Comparison of ENCODE assay signal across 23 cellular contexts in the genomic region with DNA sequence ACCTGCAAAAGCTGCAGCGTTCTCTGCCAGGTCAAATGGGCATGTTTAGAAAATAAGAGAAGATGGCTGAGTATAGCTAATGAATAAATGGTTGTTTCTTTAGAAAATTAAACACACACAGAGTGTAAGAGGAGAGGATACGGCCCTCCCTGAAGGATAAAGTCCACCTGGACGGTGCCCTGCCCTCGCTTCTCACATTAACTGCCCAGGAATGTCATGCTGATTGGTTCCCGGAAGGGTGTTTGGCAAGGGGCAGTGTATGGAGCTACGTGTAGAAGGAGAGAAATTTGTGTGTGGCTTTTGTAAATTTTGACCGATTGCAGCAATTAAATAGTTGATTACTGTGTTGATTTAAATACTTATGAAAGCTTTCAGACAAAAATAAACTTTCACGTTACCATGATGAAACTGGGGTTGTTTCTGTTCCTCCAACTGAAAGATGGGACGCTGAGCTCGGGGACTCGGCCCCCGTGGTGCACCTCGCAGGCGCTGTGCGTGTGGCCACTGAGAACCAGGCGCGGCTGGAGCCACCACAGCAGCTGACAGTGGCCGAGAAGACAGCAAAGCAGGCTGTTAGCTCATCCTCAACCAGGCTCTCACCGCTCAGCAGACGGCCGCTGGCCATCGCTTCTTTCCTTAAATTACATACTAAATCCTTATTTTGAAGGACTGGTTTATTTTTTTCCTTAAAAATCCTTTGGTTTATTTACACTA. TPM values are rescaled to one million over a fixed set of nuclear protein-coding genes. Genes with fewer than 3 reads are reported as not detected.
DNase-seq lines count a peak whose midpoint lies in the region; ATAC-seq and TF ChIP-seq lines count a peak whose summit lies in the region.
"Had no signal": no experiment of that assay in that cellular context is flagged by ENCODE, and none has a peak within 500 bp of the region (broad histone marks: within the 10 kb centered on the region; RNA-seq: fewer than 3 reads in every experiment).

No MANE protein-coding gene starts in this region.

- CTCF ChIA-PET in Calu3 (lab: Charles Lee) = interaction anchor here (0.5 to 0.6 kb wide), 3 partner anchors 67 to 587 kb away, joined by 3 to 14 read pairs (median 5); no protein-coding TSS in a partner anchor

- TF ChIP-seq CTCF in Calu3 (IDR thresholded peaks at IDR 0.05; ENCODE audit: unreplicated experiment) = no peak
- no peak for TF ChIP-seq CTCF in OCI-LY3 (IDR thresholded peaks at IDR 0.05; ENCODE audit: low read depth, low read length)
- no peak for TF ChIP-seq CTCF in esophagus squamous epithelium (IDR thresholded peaks at IDR 0.05)

- H3K4me2 ChIP-seq in OCI-LY3 (ENCODE audit: low read length) = peak overlapping the region; percentile 49

- H3K4me3 ChIP-seq in OCI-LY3 (ENCODE audit: low read length) (peak overlapping the region; percentile 31; the same call in 1 of the 2 replicates), esophagus squamous epithelium (no peak overlapping the region)
- H3K4me3 ChIP-seq: ascending aorta, lung, psoas muscle, spleen, suprapubic skin had no signal

- WGBS in esophagus squamous epithelium, 2 donors = 70 to 86% methylated on average over 22 of the region's 22 CpGs

- peaks cover 13% of the 10 kb centered on the region for H3K27me3 Mint-ChIP-seq in Calu3 (ENCODE audit: unreplicated experiment)
- H3K27me3 Mint-ChIP-seq: activated CD8-positive, alpha-beta T cell treated with anti-CD3 and anti-CD28 coated beads for 36 hours; activated T-cell treated with anti-CD3 and anti-CD28 coated beads, Interleukin-2, amount 50 U/mL, for 24 hours; CD8-positive, alpha-beta memory T cell; central memory CD8-positive, alpha-beta T cell; natural killer cell treated with Interleukin-12 subunit alpha and Interleukin-12 subunit beta and Interleukin-15 and Interleukin-18, amount 100 ng/mL, for 72 hours had no signal

- H3K4me1 ChIP-seq in OCI-LY3 (ENCODE audit: low read length) (peaks cover 56% of the 10 kb centered on the region), esophagus squamous epithelium (no peaks in the 10 kb centered on the region)
- H3K4me1 ChIP-seq: ascending aorta, psoas muscle, suprapubic skin had no signal

- no peak for ATAC-seq in GM19328 (IDR thresholded peaks at IDR 0.05; ENCODE audit: unreplicated experiment)
- ATAC-seq: activated CD8-positive, alpha-beta T cell treated with anti-CD3 and anti-CD28 coated beads for 36 hours; natural killer cell treated with Interleukin-12 subunit alpha and Interleukin-12 subunit beta and Interleukin-15 and Interleukin-18, amount 100 ng/mL, for 72 hours; psoas muscle had no signal

- no peak overlapping the region for H2AFZ ChIP-seq in OCI-LY3 (ENCODE audit: low read depth, low read length)

- peak; percentile 35 for DNase-seq in Calu3
- peak; percentile 60 for DNase-seq in left kidney (ENCODE audit: low read depth, low spot score)
- DNase-seq in posterior cingulate gyrus = peak in 6 of 10 donors; percentile 11 to 88 (median 31)
- DNase-seq in stimulated activated naive CD4-positive, alpha-beta T cell (lab: John Stamatoyannopoulos, UW) = no peak
- no peak for DNase-seq in esophagus squamous epithelium (lab: John Stamatoyannopoulos, UW)
- no peak for DNase-seq in NCI-H1417 treated with DMSO at 0.1 percent for 48 hours (lab: John Stamatoyannopoulos, UW)
- DNase-seq: activated CD8-positive, alpha-beta T cell treated with anti-CD3 and anti-CD28 coated beads for 36 hours; activated naive CD4-positive, alpha-beta T cell treated with anti-CD3 and anti-CD28 coated beads for 36 hours; activated T-cell treated with anti-CD3 and anti-CD28 coated beads, Interleukin-2, amount 50 U/mL, for 24 hours; CD8-positive, alpha-beta memory T cell; DND-41; effector CD8-positive, alpha-beta T cell; NCI-H69; psoas muscle; spleen; T-helper 2 cell had no signal

- peaks cover 29% of the 10 kb centered on the region for H3K4me1 Mint-ChIP-seq in Calu3 (ENCODE audit: low read depth, unreplicated experiment)
- H3K4me1 Mint-ChIP-seq: CD8-positive, alpha-beta memory T cell had no signal

- H3K9ac ChIP-seq in OCI-LY3 (ENCODE audit: low read length) = no peak overlapping the region

- H3K4me3 Mint-ChIP-seq in Calu3 (ENCODE audit: low read depth, unreplicated experiment) = no peak overlapping the region
- H3K4me3 Mint-ChIP-seq: activated CD8-positive, alpha-beta T cell treated with anti-CD3 and anti-CD28 coated beads for 36 hours; activated naive CD4-positive, alpha-beta T cell treated with anti-CD3 and anti-CD28 coated beads for 36 hours; activated T-cell treated with anti-CD3 and anti-CD28 coated beads, Interleukin-2, amount 50 U/mL, for 24 hours; CD8-positive, alpha-beta memory T cell; central memory CD8-positive, alpha-beta T cell; natural killer cell treated with Interleukin-12 subunit alpha and Interleukin-12 subunit beta and Interleukin-15 and Interleukin-18, amount 100 ng/mL, for 72 hours had no signal

- no peak for TF ChIP-seq POLR2A in esophagus squamous epithelium (IDR thresholded peaks at IDR 0.05)

- H3K36me3 ChIP-seq in OCI-LY3 (replicated peaks; ENCODE audit: low read depth, low read length) (peaks cover 63% of the 10 kb centered on the region), esophagus squamous epithelium (peaks cover 7 to 92% (median 20%) of the 10 kb centered on the region in 3 donors)

- no TSS peak for BruUV-seq in Calu3 (replicated peaks; lab: Mats Ljungman, UMichigan)

- H3K27me3 ChIP-seq in OCI-LY3 (ENCODE audit: low read depth, low read length) (no peaks in the 10 kb centered on the region), esophagus squamous epithelium (no peaks in the 10 kb centered on the region)
- H3K27me3 ChIP-seq: ascending aorta, spleen, suprapubic skin had no signal

- H3K9me3 Mint-ChIP-seq in Calu3 (ENCODE audit: low read depth, unreplicated experiment) = no peaks in the 10 kb centered on the region
- H3K9me3 Mint-ChIP-seq: activated CD8-positive, alpha-beta T cell treated with anti-CD3 and anti-CD28 coated beads for 36 hours; activated naive CD4-positive, alpha-beta T cell treated with anti-CD3 and anti-CD28 coated beads for 36 hours; activated T-cell treated with anti-CD3 and anti-CD28 coated beads, Interleukin-2, amount 50 U/mL, for 24 hours; CD8-positive, alpha-beta memory T cell; central memory CD8-positive, alpha-beta T cell; natural killer cell treated with Interleukin-12 subunit alpha and Interleukin-12 subunit beta and Interleukin-15 and Interleukin-18, amount 100 ng/mL, for 72 hours had no signal

- intact Hi-C loops in Calu3 (cut with micrococcal nuclease; ENCODE audit: unreplicated experiment) = no loop called here
- intact Hi-C loops in posterior cingulate gyrus (cut with DNase I) = no loop called here
- intact Hi-C loops in esophagus squamous epithelium (cut with DNase I) = no loop called here

- no peaks in the 10 kb centered on the region for H3K9me3 ChIP-seq in OCI-LY3 (ENCODE audit: insufficient read depth, low read length)
- no peaks in the 10 kb centered on the region for H3K9me3 ChIP-seq in esophagus squamous epithelium
- H3K9me3 ChIP-seq: ascending aorta, psoas muscle, spleen, suprapubic skin had no signal

- H3K27ac Mint-ChIP-seq in Calu3 (ENCODE audit: unreplicated experiment) = no peak overlapping the region
- H3K27ac Mint-ChIP-seq: activated CD8-positive, alpha-beta T cell treated with anti-CD3 and anti-CD28 coated beads for 36 hours; activated naive CD4-positive, alpha-beta T cell treated with anti-CD3 and anti-CD28 coated beads for 36 hours; natural killer cell treated with Interleukin-12 subunit alpha and Interleukin-12 subunit beta and Interleukin-15 and Interleukin-18, amount 100 ng/mL, for 72 hours had no signal

- H3K27ac ChIP-seq in OCI-LY3 (ENCODE audit: low read length) (peak overlapping the region; percentile 27; the same call in 1 of the 2 replicates), esophagus squamous epithelium (no peak overlapping the region)
- H3K27ac ChIP-seq: ascending aorta, psoas muscle, suprapubic skin had no signal

- H3K36me3 Mint-ChIP-seq in Calu3 (ENCODE audit: insufficient read depth, unreplicated experiment) = peaks cover 10% of the 10 kb centered on the region

- no peaks in the 10 kb centered on the region for H3K79me2 ChIP-seq in OCI-LY3 (ENCODE audit: low read length)

- 0 out of 2 replicates have a peak, but pooled peaks cover 3% of the 10 kb centered on the region for H4K20me1 ChIP-seq in OCI-LY3 (ENCODE audit: insufficient read depth, low read length)

RNA-seq across cellular contexts. Expression of gene MPPE1, which starts 22.7 kb away (rescaled TPM):
- 37.6 and 44.4 TPM in 2 replicates for total RNA-seq in Calu3 (2022)
- total RNA-seq in esophagus squamous epithelium = 10 to 100 TPM; 13.9 to 22.4 (median 15.6) TPM

RNA-seq across cellular contexts. Expression of gene CHMP1B, which starts 34.2 kb away (rescaled TPM):
- 44.4 and 47.2 TPM in 2 replicates for total RNA-seq in Calu3 (2022)
- 10 to 100 TPM; 35.3 to 48.3 (median 42.3) TPM for total RNA-seq in esophagus squamous epithelium

Comparison
In these comparisons a context has a peak if more than half of its experiments do, and no peak if none do; other contexts are left out.
1. DNase-seq: peak in Calu3 (single experiment), left kidney (single experiment) and posterior cingulate gyrus (6 of 10); none in stimulated activated naive CD4-positive, alpha-beta T cell (0 of 6), esophagus squamous epithelium (single experiment) and NCI-H1417 treated with DMSO at 0.1 percent for 48 hours (single experiment).